24 cellular contexts compared by ENCODE assay signal in the genomic region with DNA sequence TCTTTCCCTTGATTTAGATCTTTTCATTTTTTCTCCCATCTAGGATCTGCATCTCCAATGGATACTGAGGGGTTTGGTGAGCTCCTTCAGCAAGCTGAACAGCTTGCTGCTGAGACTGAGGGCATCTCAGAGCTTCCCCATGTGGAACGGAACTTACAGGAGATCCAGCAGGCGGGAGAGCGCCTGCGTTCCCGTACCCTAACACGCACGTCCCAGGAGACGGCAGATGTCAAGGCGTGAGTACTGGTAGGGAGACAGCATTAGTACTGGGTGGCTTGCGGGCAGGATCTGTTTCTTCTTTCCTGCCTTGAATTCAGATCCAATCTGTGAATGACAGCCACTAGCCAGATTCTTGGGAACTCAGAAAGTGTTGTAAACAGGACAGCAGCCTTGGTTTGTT. TPM values are rescaled to one million over a fixed set of nuclear protein-coding genes. Genes with fewer than 3 reads are reported as not detected.
DNase-seq lines count a peak whose midpoint lies in the region; ATAC-seq, FAIRE-seq and TF ChIP-seq lines count a peak whose summit lies in the region.
"Had no signal": no experiment of that assay in that cellular context is flagged by ENCODE, and none has a peak within 500 bp of the region (broad histone marks: within the 10 kb centered on the region; RNA-seq: fewer than 3 reads in every experiment).

No MANE protein-coding gene starts in this region.

- no peaks in the 10 kb centered on the region for H3K27me3 Mint-ChIP-seq in stimulated activated naive CD8-positive, alpha-beta T cell treated with anti-CD3 and anti-CD28 coated beads, Interleukin-15, amount 100 ng/mL, for 72 hours
- H3K27me3 Mint-ChIP-seq in progenitor cell of endocrine pancreas: no peaks in the 10 kb centered on the region
- no peaks in the 10 kb centered on the region for H3K27me3 Mint-ChIP-seq in effector memory CD8-positive, alpha-beta T cell
- H3K27me3 Mint-ChIP-seq: activated CD4-positive, alpha-beta memory T cell treated with anti-CD3 and anti-CD28 coated beads for 36 hours; CD4-positive, CD25-positive, alpha-beta regulatory T cell had no signal

- TF ChIP-seq CTCF in H1 (IDR thresholded peaks at IDR 0.05; ENCODE audit: control extremely low read depth in 1 of 3, insufficient read depth in 1 of 3, low read depth in 1 of 3, low read length in 3 of 3) (no peak), progenitor cell of endocrine pancreas (IDR thresholded peaks at IDR 0.05; ENCODE audit: unreplicated experiment) (no peak)

- no peak overlapping the region for H3K23ac ChIP-seq in H1 (ENCODE audit: insufficient read length)

- CTCF ChIA-PET in H1 (lab: Charles Lee; ENCODE audit: partially characterized antibody): no interaction called here

- TF ChIP-seq EP300 in H1 (IDR thresholded peaks at IDR 0.05; ENCODE audit: borderline replicate concordance in 1 of 2, low read depth in 2 of 2, low read length in 2 of 2): no peak

- H3K14ac ChIP-seq in H1 (ENCODE audit: insufficient read length): no peak overlapping the region

- 0 out of 2 replicates have a peak overlapping the region, but pooled peaks have one; percentile 21 for H2BK15ac ChIP-seq in H1 (ENCODE audit: low read length)

- no peak overlapping the region for H3K4me3 Mint-ChIP-seq in stimulated activated naive CD8-positive, alpha-beta T cell treated with anti-CD3 and anti-CD28 coated beads, Interleukin-15, amount 100 ng/mL, for 72 hours
- no peak overlapping the region for H3K4me3 Mint-ChIP-seq in progenitor cell of endocrine pancreas (ENCODE audit: low read depth)
- H3K4me3 Mint-ChIP-seq in effector memory CD8-positive, alpha-beta T cell: no peak overlapping the region
- H3K4me3 Mint-ChIP-seq: activated CD4-positive, alpha-beta memory T cell treated with anti-CD3 and anti-CD28 coated beads for 36 hours; CD4-positive, CD25-positive, alpha-beta regulatory T cell had no signal

- no peak for TF ChIP-seq RAD21 in H1 (IDR thresholded peaks at IDR 0.05 in 1 of 2, conservative IDR thresholded peaks at IDR 0.05 in 1 of 2; ENCODE audit: low read depth in 2 of 2, low read length in 2 of 2)

- no peak for FAIRE-seq in H1 (lab: Jason Lieb, UNC)
- FAIRE-seq: K562 had no signal

- no peaks in the 10 kb centered on the region for H3K9me2 ChIP-seq in Karpas-422 (replicated peaks; ENCODE audit: insufficient read depth, low read length)

- no peak overlapping the region for H2BK120ac ChIP-seq in H1 (replicated peaks; ENCODE audit: low read depth, low read length)

- peak overlapping the region; percentile 79; the same call in 1 of the 2 replicates for H2AK5ac ChIP-seq in H1 (ENCODE audit: low read depth, low read length)

- H3K9me3 Mint-ChIP-seq in stimulated activated naive CD8-positive, alpha-beta T cell treated with anti-CD3 and anti-CD28 coated beads, Interleukin-15, amount 100 ng/mL, for 72 hours: no peaks in the 10 kb centered on the region
- H3K9me3 Mint-ChIP-seq in progenitor cell of endocrine pancreas (ENCODE audit: low read depth): no peaks in the 10 kb centered on the region
- H3K9me3 Mint-ChIP-seq in effector memory CD8-positive, alpha-beta T cell: no peaks in the 10 kb centered on the region
- H3K9me3 Mint-ChIP-seq: activated CD4-positive, alpha-beta memory T cell treated with anti-CD3 and anti-CD28 coated beads for 36 hours had no signal

- no peak overlapping the region; the same call in 1 of the 2 replicates for H2BK12ac ChIP-seq in H1 (ENCODE audit: low read depth, low read length)

- no peak overlapping the region for H2BK20ac ChIP-seq in H1 (ENCODE audit: low read length)

- peaks cover 56% of the 10 kb centered on the region for H3K4me1 Mint-ChIP-seq in stimulated activated naive CD8-positive, alpha-beta T cell treated with anti-CD3 and anti-CD28 coated beads, Interleukin-15, amount 100 ng/mL, for 72 hours
- H3K4me1 Mint-ChIP-seq in progenitor cell of endocrine pancreas (ENCODE audit: low read depth): peaks cover 22% of the 10 kb centered on the region
- H3K4me1 Mint-ChIP-seq in effector memory CD8-positive, alpha-beta T cell (ENCODE audit: low read depth in 2 of 2): peaks cover 15 to 35% of the 10 kb centered on the region in 2 donors

- peaks cover 32% of the 10 kb centered on the region for H3K79me1 ChIP-seq in H1 (ENCODE audit: low read depth, low read length)

- H2BK5ac ChIP-seq in H1 (ENCODE audit: low read depth, low read length): peak overlapping the region; percentile 66; the same call in 1 of the 2 replicates

- no peak overlapping the region for H3K9ac ChIP-seq in H1 (replicated peaks in 1 of 4; ENCODE audit: extremely low read depth in 1 of 4, low read depth in 3 of 4, low read length in 3 of 4)
- no peak overlapping the region for H3K9ac ChIP-seq in Karpas-422 (ENCODE audit: low read length)
- H3K9ac ChIP-seq: GM23248 had no signal

- no peak overlapping the region for H3K18ac ChIP-seq in H1 (ENCODE audit: extremely low read depth, low read length)

- peaks cover 11% of the 10 kb centered on the region for H3K36me3 Mint-ChIP-seq in progenitor cell of endocrine pancreas (ENCODE audit: insufficient read depth)
- H3K36me3 Mint-ChIP-seq in effector memory CD8-positive, alpha-beta T cell (ENCODE audit: insufficient read depth): peaks cover 13% of the 10 kb centered on the region

- no peak overlapping the region for H3K4me2 ChIP-seq in H1 (ENCODE audit: insufficient read depth in 1 of 2, low read depth in 2 of 2, low read length in 2 of 2)
- H3K4me2 ChIP-seq in Karpas-422 (ENCODE audit: low read depth, low read length, poor library complexity, severe bottlenecking): no peak overlapping the region

- peaks cover 4 to 14% (median 10%) of the 10 kb centered on the region in 4 experiments; a peak in 4 of 8 replicates for H3K36me3 ChIP-seq in H1 (ENCODE audit: control insufficient read depth in 2 of 4, insufficient read depth in 4 of 4, low read length in 3 of 4)
- peaks cover 52% of the 10 kb centered on the region for H3K36me3 ChIP-seq in Karpas-422 (ENCODE audit: insufficient read depth, low read length)
- H3K36me3 ChIP-seq: left lung, ovary had no signal

- no peak overlapping the region for H3K56ac ChIP-seq in H1 (replicated peaks; ENCODE audit: insufficient read length, low read depth, low read length)

- H2AFZ ChIP-seq in H1 (ENCODE audit: low read length): no peak overlapping the region
- no peak overlapping the region for H2AFZ ChIP-seq in Karpas-422 (ENCODE audit: low read length)
- H2AFZ ChIP-seq: GM23248 had no signal

- ATAC-seq in stimulated activated naive CD8-positive, alpha-beta T cell treated with anti-CD3 and anti-CD28 coated beads, Interleukin-15, amount 100 ng/mL, for 72 hours: no peak
- ATAC-seq in stimulated activated naive CD8-positive, alpha-beta T cell treated with anti-CD3 and anti-CD28 coated beads, Interleukin-15, Interleukin-2, amounts not matched to agents 100 U/mL and 50 U/mL, for 24 hours: no peak
- ATAC-seq in effector memory CD8-positive, alpha-beta T cell (replicated peaks): no peak
- ATAC-seq: K562, left lung, Right ventricle myocardium inferior had no signal

- POLR2A ChIA-PET in H1 (lab: Charles Lee; ENCODE audit: partially characterized antibody): interaction anchor here (1.1 to 1.6 kb wide), 2 partner anchors 19 to 22 kb away, joined by 3 read pairs; a partner anchor contains a TSS

- TF ChIP-seq POLR2A in H1 (IDR thresholded peaks at IDR 0.05; ENCODE audit: control extremely low read depth in 1 of 2, low read depth in 2 of 2, low read length in 2 of 2): no peak

- H3K4ac ChIP-seq in H1 (replicated peaks; ENCODE audit: insufficient read length, low read depth, low read length): no peak overlapping the region

- H3K4me3 ChIP-seq in H1 (ENCODE audit: extremely low read depth in 1 of 4, insufficient read depth in 2 of 4, low read depth in 3 of 4, low read length in 4 of 4): no peak overlapping the region
- no peak overlapping the region for H3K4me3 ChIP-seq in Karpas-422 (ENCODE audit: low read length)
- H3K4me3 ChIP-seq: GM23248, K562, left lung, ovary had no signal

- DNase-seq in stimulated activated naive CD8-positive, alpha-beta T cell treated with anti-CD3 and anti-CD28 coated beads, Interleukin-15, amount 100 ng/mL, for 72 hours: no peak
- DNase-seq in stimulated activated naive CD8-positive, alpha-beta T cell treated with anti-CD3 and anti-CD28 coated beads, Interleukin-15, Interleukin-2, amounts not matched to agents 100 U/mL and 50 U/mL, for 24 hours: no peak
- DNase-seq in H1 (ENCODE audit: low read depth in 1 of 2, low spot score in 2 of 2) (no peak), progenitor cell of endocrine pancreas (ENCODE audit: low spot score, unreplicated experiment) (no peak), GOT3 (lab: John Stamatoyannopoulos, UW) (no peak), KG1 (lab: John Stamatoyannopoulos, UW) (no peak), Karpas-422 (no peak)
- no peak for DNase-seq in effector memory CD8-positive, alpha-beta T cell
- DNase-seq: activated CD4-positive, alpha-beta memory T cell treated with anti-CD3 and anti-CD28 coated beads for 36 hours; activated T-cell treated with anti-CD3 and anti-CD28 coated beads, Interleukin-2, amount 50 U/mL, for 48 hours; CD4-positive, CD25-positive, alpha-beta regulatory T cell; DMS79; GM23248; left lung; NCI-H1092; NCI-H2081; NCI-H69; ovary; stimulated activated CD4-positive, alpha-beta T cell treated with anti-CD3 and anti-CD28 coated beads, Interleukin-4, amount 100 ng/mL, for 1 hour; T-helper 1 cell; WERI-Rb-1 had no signal

- no peak overlapping the region for H4K5ac ChIP-seq in H1 (ENCODE audit: insufficient read length, low read depth, low read length)

- no peak overlapping the region for H4K91ac ChIP-seq in H1 (replicated peaks; ENCODE audit: insufficient read length, low read length)

- whole genome bisulfite sequencing in H1 (ENCODE audit: extremely low coverage in 1 of 2, insufficient coverage in 1 of 2, insufficient read length in 1 of 2, insufficient replicate concordance in 2 of 2, low coverage in 1 of 2, low lambda C conversion rate in 2 of 2, missing lambda C conversion rate in 1 of 2), 2 experiments: 97% methylated on average over 10 of the region's 10 CpGs; no CpG with 5 or more reads in 1 of the 2 experiments

- H3K9me3 ChIP-seq in H1 (ENCODE audit: insufficient read depth in 2 of 2, low read depth in 1 of 2, low read length in 1 of 2): no peaks in the 10 kb centered on the region
- peaks cover 2% of the 10 kb centered on the region; the same call in 1 of the 2 replicates for H3K9me3 ChIP-seq in Karpas-422 (ENCODE audit: low read length)
- H3K9me3 ChIP-seq: left lung, ovary had no signal

- H4K20me1 ChIP-seq in H1 (replicated peaks in 1 of 2; ENCODE audit: control insufficient read depth in 1 of 2, insufficient read depth in 2 of 2, low read length in 2 of 2): peaks cover 21 to 28% of the 10 kb centered on the region in 2 experiments
- no peaks in the 10 kb centered on the region for H4K20me1 ChIP-seq in Karpas-422 (ENCODE audit: insufficient read depth, low read depth, low read length)

- H3K27me3 ChIP-seq in H1 (replicated peaks in 1 of 4; ENCODE audit: control insufficient read depth in 3 of 4, extremely low read depth in 1 of 4, insufficient read depth in 3 of 4, low read length in 3 of 4): no peaks in the 10 kb centered on the region
- no peaks in the 10 kb centered on the region for H3K27me3 ChIP-seq in Karpas-422 (ENCODE audit: low read length)
- H3K27me3 ChIP-seq: left lung, ovary had no signal

- peak overlapping the region; percentile 36 to 59 for H3K27ac Mint-ChIP-seq in stimulated activated naive CD8-positive, alpha-beta T cell treated with anti-CD3 and anti-CD28 coated beads, Interleukin-15, amount 100 ng/mL, for 72 hours
- H3K27ac Mint-ChIP-seq in progenitor cell of endocrine pancreas: peak overlapping the region; percentile 89
- H3K27ac Mint-ChIP-seq in effector memory CD8-positive, alpha-beta T cell: peak overlapping the region in 1 of 2 donors; percentile 38
- H3K27ac Mint-ChIP-seq: activated CD4-positive, alpha-beta memory T cell treated with anti-CD3 and anti-CD28 coated beads for 36 hours had no signal

- peaks cover 0 to 5% (median 4%) of the 10 kb centered on the region in 4 experiments; a peak in 3 of 7 replicates for H3K4me1 ChIP-seq in H1 (replicated peaks in 1 of 4; ENCODE audit: control insufficient read depth in 3 of 4, insufficient read depth in 4 of 4, low read length in 3 of 4)
- peaks cover 9% of the 10 kb centered on the region; the same call in 1 of the 2 replicates for H3K4me1 ChIP-seq in Karpas-422 (ENCODE audit: low read length)

- H3K79me2 ChIP-seq in H1 (ENCODE audit: control insufficient read depth in 1 of 2, insufficient read depth in 2 of 2, low read length in 2 of 2) (peaks cover 5 to 95% of the 10 kb centered on the region in 2 experiments; a peak in 3 of 4 replicates), Karpas-422 (ENCODE audit: low read length) (peaks cover 100% of the 10 kb centered on the region)

- H3K27ac ChIP-seq in H1 (ENCODE audit: low read depth, low read length) (no peak overlapping the region), Karpas-422 (ENCODE audit: low read length) (no peak overlapping the region)
- H3K27ac ChIP-seq: GM23248, HL-60, WERI-Rb-1 had no signal

- no peak overlapping the region for H4K8ac ChIP-seq in H1 (ENCODE audit: extremely low read depth, insufficient read depth, low read length)

- H3K23me2 ChIP-seq in H1 (ENCODE audit: low read depth, low read length): no peaks in the 10 kb centered on the region

RNA-seq across cellular contexts. Expression of a gene that starts 18.3 kb away (rescaled TPM):
- total RNA-seq in H1 (2021; fragmentation: NEBNext Ultra II Directional; extraction: Animal tissue kit (Norgen Biotek cat#: 25700)): 180 and 201 TPM in 2 replicates
- polyA plus RNA-seq in H1 (2011; rRNA removed): 147 and 162 TPM in 2 replicates
- 146 TPM for polyA plus RNA-seq in H1 (2011; cell fraction: cytosol; rRNA removed)
- polyA plus RNA-seq in H1 (2011; cell fraction: nucleus; rRNA removed): 188 TPM
- 183 to 206 TPM (median 196 TPM) in 4 replicates for polyA plus RNA-seq in H1 (2012, experiment 1 of 2)
- polyA plus RNA-seq in H1 (2012, experiment 2 of 2): 102 TPM
- polyA plus RNA-seq in H1 (2013, experiment 1 of 2): 126 TPM
- polyA plus RNA-seq in H1 (2013, experiment 2 of 2): 119 TPM
- 215 and 217 TPM in 2 replicates for polyA minus RNA-seq in H1 (2011; rRNA and poly(A)+ RNA removed)
- polyA minus RNA-seq in H1 (2011; cell fraction: cytosol; rRNA and poly(A)+ RNA removed): 119 TPM
- polyA minus RNA-seq in H1 (2011; cell fraction: nucleus; rRNA and poly(A)+ RNA removed): 75.4 TPM
- total RNA-seq in progenitor cell of endocrine pancreas: 74.4 and 76.9 TPM in 2 replicates
- 112 and 116 TPM in 2 replicates for total RNA-seq in Karpas-422 (2014; rRNA removed; shearing (Covaris generic); ENCODE audit: low replicate concordance)
